Comparison of ENCODE assay signal across 7 cellular contexts in genomic region chr14:38751459-38751858, GRCh38.
"Had no signal": no experiment of that assay in that cellular context is flagged by ENCODE, and none has a peak within 500 bp of the region (broad histone marks: within the 10 kb centered on the region; RNA-seq: fewer than 3 reads in every experiment).

No MANE protein-coding gene starts in this region.

- FAIRE-seq: G401.6, GM12891, GM12892, GM18507, GM19239 had no signal

- DNase-seq: GDM1, GF-D8 had no signal
